In the genomic region with DNA sequence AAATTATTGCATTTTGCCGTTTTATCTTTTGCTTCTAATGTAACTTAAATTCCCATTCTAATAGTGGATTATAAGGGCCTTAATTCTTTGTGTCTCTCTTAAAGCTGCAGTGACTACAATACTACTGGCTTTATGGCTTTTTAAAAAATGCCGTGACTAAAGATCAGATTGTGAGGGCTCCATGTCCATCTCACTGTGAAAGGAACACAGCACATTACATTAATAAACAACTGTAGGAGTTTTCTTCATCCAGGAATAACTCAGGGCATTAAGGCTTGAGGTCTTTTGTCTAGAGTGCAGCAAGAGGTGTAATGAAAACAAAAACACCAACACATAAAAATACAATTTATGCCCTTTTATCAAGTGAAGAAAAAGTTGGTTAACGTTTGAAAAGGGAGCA, we compare ENCODE assay signal across 16 cellular contexts.
DNase-seq lines count a peak whose midpoint lies in the region; ATAC-seq and TF ChIP-seq lines count a peak whose summit lies in the region.
"Had no signal": no experiment of that assay in that cellular context is flagged by ENCODE, and none has a peak within 500 bp of the region (broad histone marks: within the 10 kb centered on the region; RNA-seq: fewer than 3 reads in every experiment).

No MANE protein-coding gene starts in this region.

- peaks cover 7% of the 10 kb centered on the region for H3K27me3 ChIP-seq in endodermal cell (ENCODE audit: control insufficient read depth, insufficient read depth, low read length, poor library complexity, severe bottlenecking)

- H3K4me3 Mint-ChIP-seq in endodermal cell: no peak overlapping the region

- H3K36me3 ChIP-seq in endodermal cell (ENCODE audit: control insufficient read depth, insufficient read depth, low read length): no peaks in the 10 kb centered on the region
- H3K36me3 ChIP-seq: BLaER1 treated with 17β-estradiol and CSF1 and Interleukin-3, amounts not matched to agents 10 nM and 100 nM had no signal

- no peak for TF ChIP-seq CTCF in endodermal cell (conservative IDR thresholded peaks at IDR 0.05)

- H3K36me3 Mint-ChIP-seq in endodermal cell (ENCODE audit: low read depth): no peaks in the 10 kb centered on the region

- H3K4me1 ChIP-seq in endodermal cell (ENCODE audit: control insufficient read depth, insufficient read depth, low read length): no peaks in the 10 kb centered on the region

- H3K27ac ChIP-seq in endodermal cell (ENCODE audit: low read depth, low read length): peak overlapping the region; percentile 96
- peak overlapping the region; percentile 11 for H3K27ac ChIP-seq in substantia nigra (ENCODE audit: low read depth, low read length, poor library complexity, severe bottlenecking)
- H3K27ac ChIP-seq: BLaER1 treated with 17β-estradiol and CSF1 and Interleukin-3, amounts not matched to agents 10 nM and 100 nM had no signal

- DNase-seq in NCI-H2107 treated with DMSO at 0.1 percent for 48 hours (lab: John Stamatoyannopoulos, UW; ENCODE audit: unreplicated experiment) (peak; percentile 64), NCI-H2107 (lab: John Stamatoyannopoulos, UW) (no peak), NCI-H69 (lab: John Stamatoyannopoulos, UW) (peak; percentile 78), endodermal cell (no peak), substantia nigra (lab: John Stamatoyannopoulos, UW) (no peak), NCI-H2196 (lab: John Stamatoyannopoulos, UW; ENCODE audit: unreplicated experiment) (no peak)
- DNase-seq: 8988T, IMR-90, Kasumi-1, NCI-H526, SHP77 had no signal

- H3K9me3 Mint-ChIP-seq in endodermal cell: no peaks in the 10 kb centered on the region

- WGBS in endodermal cell (ENCODE audit: insufficient coverage in 1 of 2, insufficient read length in 1 of 2), 2 experiments: 79 to 81% methylated on average over 2 to 3 of the region's 3 CpGs

- no peaks in the 10 kb centered on the region for H3K9me3 ChIP-seq in endodermal cell (ENCODE audit: control insufficient read depth, low read length)
- H3K9me3 ChIP-seq: BLaER1 treated with 17β-estradiol and CSF1 and Interleukin-3, amounts not matched to agents 10 nM and 100 nM had no signal

- no peaks in the 10 kb centered on the region for H3K27me3 Mint-ChIP-seq in endodermal cell (ENCODE audit: insufficient read depth)

- H3K27ac Mint-ChIP-seq in endodermal cell: no peak overlapping the region

- ATAC-seq in HG02884 (IDR thresholded peaks at IDR 0.05; ENCODE audit: unreplicated experiment) (no peak), esophagus mucosa (no peak)
- ATAC-seq: Panc1, SK-N-SH treated with all-trans-retinoic acid at 6 μM for 48 hours had no signal

- H3K4me3 ChIP-seq in endodermal cell (ENCODE audit: low read length): no peak overlapping the region
- H3K4me3 ChIP-seq: BLaER1 treated with 17β-estradiol and CSF1 and Interleukin-3, amounts not matched to agents 10 nM and 100 nM had no signal

- H3K4me1 Mint-ChIP-seq in endodermal cell: peaks cover 16% of the 10 kb centered on the region

- no peak overlapping the region for H3K9ac ChIP-seq in endodermal cell (ENCODE audit: extremely low read depth, low read length, poor library complexity, severe bottlenecking)
- H3K9ac ChIP-seq: BLaER1 treated with 17β-estradiol and CSF1 and Interleukin-3, amounts not matched to agents 10 nM and 100 nM had no signal

Comparison
In these comparisons a context has a peak if more than half of its experiments do, and no peak if none do; other contexts are left out.
1. DNase-seq: peak in NCI-H2107 treated with DMSO at 0.1 percent for 48 hours (single experiment) and NCI-H69 (single experiment); none in NCI-H2107 (single experiment), endodermal cell (single experiment), substantia nigra (0 of 49) and NCI-H2196 (single experiment).